1 cellular context compared by ENCODE assay signal in genomic region chr7:48253020-48253419, GRCh38.
TF ChIP-seq lines count a peak whose summit lies in the region.

No MANE protein-coding gene starts in this region.

TF ChIP-seq in SK-N-SH, 30 proteins besides CTCF, POLR2A, EP300 and RAD21 (continued from another document):
- TF ChIP-seq, protein P1, sequence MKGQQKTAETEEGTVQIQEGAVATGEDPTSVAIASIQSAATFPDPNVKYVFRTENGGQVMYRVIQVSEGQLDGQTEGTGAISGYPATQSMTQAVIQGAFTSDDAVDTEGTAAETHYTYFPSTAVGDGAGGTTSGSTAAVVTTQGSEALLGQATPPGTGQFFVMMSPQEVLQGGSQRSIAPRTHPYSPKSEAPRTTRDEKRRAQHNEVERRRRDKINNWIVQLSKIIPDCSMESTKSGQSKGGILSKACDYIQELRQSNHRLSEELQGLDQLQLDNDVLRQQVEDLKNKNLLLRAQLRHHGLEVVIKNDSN (IDR thresholded peaks at IDR 0.05; ENCODE audit: borderline replicate concordance, low read depth), result no peak
- TF ChIP-seq SMC3 (IDR thresholded peaks at IDR 0.05; ENCODE audit: low read depth, low read length) (no peak), USF2 (IDR thresholded peaks at IDR 0.05; ENCODE audit: borderline replicate concordance, low read depth, low read length) (no peak)
- TF ChIP-seq, protein P2, sequence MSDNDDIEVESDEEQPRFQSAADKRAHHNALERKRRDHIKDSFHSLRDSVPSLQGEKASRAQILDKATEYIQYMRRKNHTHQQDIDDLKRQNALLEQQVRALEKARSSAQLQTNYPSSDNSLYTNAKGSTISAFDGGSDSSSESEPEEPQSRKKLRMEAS (IDR thresholded peaks at IDR 0.05; ENCODE audit: low read depth), result no peak
TF ChIP-seq in SK-N-SH: peak in this region for 0.
